Comparison of ENCODE assay signal across 1 cellular context in the genomic region with DNA sequence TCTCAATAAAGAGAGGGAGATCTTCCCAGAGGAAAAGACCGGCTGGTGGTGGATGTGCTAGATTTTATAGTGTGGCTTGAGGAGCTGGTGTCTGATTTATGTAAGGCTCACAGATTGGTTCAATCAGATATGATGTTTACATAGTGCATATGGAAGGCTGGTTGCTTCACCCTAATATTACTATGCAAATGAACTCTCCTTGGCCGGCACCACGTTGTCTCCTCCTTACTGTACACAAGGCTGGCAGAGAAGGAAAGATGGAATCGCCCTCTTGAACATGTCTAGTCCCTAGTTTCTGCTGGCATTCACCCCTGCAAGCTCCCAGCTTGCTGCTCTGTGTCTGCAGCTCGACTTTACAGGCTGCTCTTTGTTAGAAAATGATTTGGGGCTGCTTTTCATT.
TF ChIP-seq lines count a peak whose summit lies in the region.

No MANE protein-coding gene starts in this region.

TF ChIP-seq in SK-N-SH, 30 proteins besides CTCF, POLR2A, EP300 and RAD21 (continued from another document):
- TF ChIP-seq TEAD4 (IDR thresholded peaks at IDR 0.05; ENCODE audit: borderline replicate concordance, insufficient read depth) (no peak), FOXJ3 (CRISPR knock-in tag; IDR thresholded peaks at IDR 0.05) (no peak), CHD2 (IDR thresholded peaks at IDR 0.05; ENCODE audit: low read length, partially characterized antibody) (no peak)
